In genomic region chr6:30614843-30615218, GRCh38 we compare ENCODE assay signal across 1 cellular context.
A peak's percentile ranks its signal among the peaks of the same experiment; 100 is the strongest.
TF ChIP-seq lines count a peak whose summit lies in the region.

No MANE protein-coding gene starts in this region.

TF ChIP-seq in liver, 16 proteins besides CTCF, POLR2A, EP300 and RAD21 (continued from another document):
- TF ChIP-seq GABPA (IDR thresholded peaks at IDR 0.05 in 1 of 2, conservative IDR thresholded peaks at IDR 0.05 in 1 of 2) (peak in 1 of 2 donors; percentile 69), NR2F2 (IDR thresholded peaks at IDR 0.05) (no peak), EGR1 (IDR thresholded peaks at IDR 0.05; ENCODE audit: low read depth in 2 of 2) (peak in 1 of 2 donors; percentile 27), YY1 (IDR thresholded peaks at IDR 0.05) (peak; percentile 99)
